In the genomic region with DNA sequence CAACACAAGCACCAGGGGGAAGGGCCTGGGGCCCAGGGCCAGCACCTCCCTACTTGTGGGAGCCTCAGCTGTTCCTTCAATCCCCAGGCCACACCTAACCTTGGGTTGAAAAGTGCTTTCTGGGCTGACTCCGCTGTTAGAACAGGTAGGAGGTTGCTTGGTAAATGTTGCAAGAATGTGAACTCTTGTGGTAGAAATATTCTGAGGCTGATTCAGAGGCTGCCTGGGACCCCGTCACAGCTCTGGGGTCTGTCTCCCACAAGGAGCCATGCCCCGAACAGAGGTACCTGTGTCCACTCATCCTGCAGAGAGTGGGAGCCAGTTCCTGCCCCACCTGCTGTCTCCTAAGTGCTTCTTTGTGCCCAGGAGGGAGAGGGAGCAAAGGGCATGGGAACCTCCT, we compare ENCODE assay signal across 23 cellular contexts. TPM values are rescaled to one million over a fixed set of nuclear protein-coding genes. Genes with fewer than 3 reads are reported as not detected.
"Had no signal": no experiment of that assay in that cellular context is flagged by ENCODE, and none has a peak within 500 bp of the region (broad histone marks: within the 10 kb centered on the region; RNA-seq: fewer than 3 reads in every experiment).

No MANE protein-coding gene starts in this region.

- H3K9me3 Mint-ChIP-seq: activated naive CD4-positive, alpha-beta T cell treated with anti-CD3 and anti-CD28 coated beads, Interleukin-2, amount 50 U/mL, for 72 hours; central memory CD8-positive, alpha-beta T cell; effector memory CD8-positive, alpha-beta T cell; natural killer cell had no signal

- H3K27me3 ChIP-seq: colonic mucosa, upper lobe of left lung had no signal

- H3K27ac ChIP-seq: colonic mucosa, dorsolateral prefrontal cortex, left ventricle myocardium inferior, thoracic aorta, upper lobe of left lung had no signal

- H3K4me1 ChIP-seq: colonic mucosa, left ventricle myocardium inferior, upper lobe of left lung had no signal

- H3K9me3 ChIP-seq: colonic mucosa, left ventricle myocardium inferior, thoracic aorta, upper lobe of left lung had no signal

- H3K4me3 ChIP-seq: colonic mucosa, dorsolateral prefrontal cortex, left ventricle myocardium inferior, thoracic aorta, upper lobe of left lung had no signal

- H3K36me3 ChIP-seq: colonic mucosa, left ventricle myocardium inferior, thoracic aorta, upper lobe of left lung had no signal

- H3K4me1 Mint-ChIP-seq: central memory CD8-positive, alpha-beta T cell; natural killer cell had no signal

- H3K4me3 Mint-ChIP-seq: central memory CD8-positive, alpha-beta T cell; effector memory CD8-positive, alpha-beta T cell; natural killer cell had no signal

- DNase-seq: activated CD4-positive, alpha-beta T cell treated with anti-CD3 and anti-CD28 coated beads for 48 hours; activated CD4-positive, CD25-positive, alpha-beta regulatory T cell; activated T-cell treated with anti-CD3 and anti-CD28 coated beads, Interleukin-2, amount 50 U/mL, for 1 hour; aorta; dorsolateral prefrontal cortex; effector memory CD8-positive, alpha-beta T cell; left ventricle myocardium inferior; midbrain; natural killer cell; stimulated activated CD4-positive, alpha-beta T cell treated with anti-CD3 and anti-CD28 coated beads, Interleukin-4, amount 100 ng/mL, for 24 hours; stimulated activated naive CD4-positive, alpha-beta T cell treated with Interleukin-2 at 50 U/mL for 16 hours; T-helper 2 cell; upper lobe of left lung had no signal

- H3K36me3 Mint-ChIP-seq: activated naive CD4-positive, alpha-beta T cell treated with anti-CD3 and anti-CD28 coated beads, Interleukin-2, amount 50 U/mL, for 72 hours; natural killer cell had no signal

- ATAC-seq: activated naive CD4-positive, alpha-beta T cell treated with anti-CD3 and anti-CD28 coated beads, Interleukin-2, amount 50 U/mL, for 72 hours; effector memory CD8-positive, alpha-beta T cell; natural killer cell had no signal

- H3K27ac Mint-ChIP-seq: activated naive CD4-positive, alpha-beta T cell treated with anti-CD3 and anti-CD28 coated beads, Interleukin-2, amount 50 U/mL, for 72 hours; effector memory CD8-positive, alpha-beta T cell; natural killer cell had no signal

RNA-seq across cellular contexts. Expression of gene MAS1L, which starts 14.4 kb away (rescaled TPM):
- total RNA-seq: activated naive CD4-positive, alpha-beta T cell treated with anti-CD3 and anti-CD28 coated beads, Interleukin-2, amount 50 U/mL, for 72 hours; dorsolateral prefrontal cortex; fibroblast of villous mesenchyme; glomerular endothelial cell; left ventricle myocardium inferior; natural killer cell; osteoblast; posterior vena cava; renal cortical epithelial cell; thoracic aorta had no signal
- polyA plus RNA-seq: aorta had no signal

RNA-seq across cellular contexts. Expression of gene OR2H1, which starts 45.2 kb away (rescaled TPM):
- total RNA-seq: activated naive CD4-positive, alpha-beta T cell treated with anti-CD3 and anti-CD28 coated beads, Interleukin-2, amount 50 U/mL, for 72 hours; aorta; colonic mucosa; dorsolateral prefrontal cortex; fibroblast of villous mesenchyme; glomerular endothelial cell; left ventricle myocardium inferior; natural killer cell; osteoblast; posterior vena cava; renal cortical epithelial cell; thoracic aorta; upper lobe of left lung had no signal
- polyA plus RNA-seq: adipose tissue, aorta had no signal

RNA-seq across cellular contexts. Expression of gene OR11A1, which starts 45.3 kb away (rescaled TPM):
- total RNA-seq: activated naive CD4-positive, alpha-beta T cell treated with anti-CD3 and anti-CD28 coated beads, Interleukin-2, amount 50 U/mL, for 72 hours; aorta; colonic mucosa; dorsolateral prefrontal cortex; fibroblast of villous mesenchyme; glomerular endothelial cell; left ventricle myocardium inferior; natural killer cell; osteoblast; posterior vena cava; renal cortical epithelial cell; thoracic aorta; upper lobe of left lung had no signal
- polyA plus RNA-seq: adipose tissue, aorta had no signal

RNA-seq across cellular contexts. Expression of gene UBD, which starts 57.4 kb away (rescaled TPM):
- total RNA-seq: fibroblast of villous mesenchyme, left ventricle myocardium inferior, natural killer cell, osteoblast, thoracic aorta had no signal
